16 cellular contexts compared by ENCODE assay signal in genomic region chr6:5761370-5761769, GRCh38.
"Had no signal": no experiment of that assay in that cellular context is flagged by ENCODE, and none has a peak within 500 bp of the region (broad histone marks: within the 10 kb centered on the region; RNA-seq: fewer than 3 reads in every experiment).

No MANE protein-coding gene starts in this region.

- H3K4me3 ChIP-seq: cardiac muscle cell, heart left ventricle, left ventricle myocardium inferior, pancreas, stomach, tibial nerve had no signal

- H3K9me3 ChIP-seq: left ventricle myocardium inferior, pancreas, tibial nerve had no signal

- DNase-seq: activated CD4-positive, CD25-positive, alpha-beta regulatory T cell; activated naive CD4-positive, alpha-beta T cell treated with anti-CD3 and anti-CD28 coated beads, Interleukin-2, amount 50 U/mL, for 16 hours; activated T-cell treated with anti-CD3 and anti-CD28 coated beads, Interleukin-2, amount 50 U/mL, for 1 hour; amniotic stem cell; cortex of kidney; effector memory CD4-positive, alpha-beta T cell; heart left ventricle; islet precursor cell; left ventricle myocardium inferior; pancreas; SIG-M5; stimulated activated CD4-positive, alpha-beta T cell treated with anti-CD3 and anti-CD28 coated beads, Interleukin-15, amount 100 ng/mL, for 24 hours; stomach had no signal

- H3K27me3 ChIP-seq: cardiac muscle cell, heart left ventricle, pancreas, stomach, tibial nerve had no signal

- H3K4me1 ChIP-seq: pancreas had no signal

- H3K4me3 Mint-ChIP-seq: neural crest cell had no signal

- H3K27ac ChIP-seq: cardiac muscle cell, pancreas, stomach, tibial nerve had no signal

- FAIRE-seq: pancreas had no signal

- ATAC-seq: heart left ventricle, pancreas had no signal

- H3K36me3 ChIP-seq: cardiac muscle cell, heart left ventricle, left ventricle myocardium inferior, pancreas, stomach, tibial nerve had no signal
